ENCODE assay signal across 38 cellular contexts in the genomic region with DNA sequence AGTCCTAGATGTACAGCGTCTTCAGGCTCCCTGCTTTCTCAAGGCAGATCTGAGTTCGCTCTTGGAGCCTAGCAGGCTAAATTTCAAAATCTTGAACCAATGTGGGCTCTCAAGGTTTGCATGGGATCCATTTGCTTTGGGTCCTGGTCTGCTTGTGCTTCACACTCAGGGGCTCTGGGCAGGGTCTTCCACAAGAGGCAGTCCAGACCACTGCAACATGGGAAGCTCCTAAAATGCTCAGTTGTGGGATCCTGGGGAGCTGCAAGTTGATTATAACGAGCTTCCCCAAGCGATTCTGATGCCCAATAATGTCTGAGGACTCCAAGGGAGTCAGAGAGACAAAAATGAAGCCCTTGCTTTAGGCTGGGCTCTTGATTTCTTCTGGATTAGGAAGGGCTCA. TPM values are rescaled to one million over a fixed set of nuclear protein-coding genes. Genes with fewer than 3 reads are reported as not detected.
"Had no signal": no experiment of that assay in that cellular context is flagged by ENCODE, and none has a peak within 500 bp of the region (broad histone marks: within the 10 kb centered on the region; RNA-seq: fewer than 3 reads in every experiment).

No MANE protein-coding gene starts in this region.

- DNase-seq: activated B cell treated with CpG ODN at 0.5 μM for 24 hours; activated CD4-positive, alpha-beta memory T cell treated with anti-CD3 and anti-CD28 coated beads for 36 hours; activated CD4-positive, alpha-beta T cell treated with anti-CD3 and anti-CD28 coated beads for 4 hours; activated CD4-positive, alpha-beta T cell treated with anti-CD3 and anti-CD28 coated beads, Interleukin-2, amount 10 ng/mL, durations not matched to agents 24 days and 14 days; activated CD4-positive, alpha-beta T cell treated with anti-CD3 and anti-CD28 coated beads, Interleukin-2, amount 50 U/mL, for 1 hour; activated CD4-positive, alpha-beta T cell treated with anti-CD3 and anti-CD28 coated beads, Interleukin-2, amount 50 U/mL, for 4 hours; activated CD4-positive, CD25-positive, alpha-beta regulatory T cell treated with anti-CD3 and anti-CD28 coated beads, Interleukin-2, amount 50 U/mL, for 72 hours; activated CD8-positive, alpha-beta memory T cell treated with anti-CD3 and anti-CD28 coated beads, Interleukin-2, amount 50 U/mL, for 4 hours; activated CD8-positive, alpha-beta T cell treated with anti-CD3 and anti-CD28 coated beads for 36 hours; activated effector memory CD4-positive, alpha-beta T cell treated with anti-CD3 and anti-CD28 coated beads, Interleukin-2, amount 50 U/mL, for 16 hours; activated gamma-delta T cell treated with Interleukin-2 at 50 U/mL for 16 hours; activated naive CD4-positive, alpha-beta T cell; activated naive CD4-positive, alpha-beta T cell treated with anti-CD3 and anti-CD28 coated beads for 36 hours; activated naive CD4-positive, alpha-beta T cell treated with anti-CD3 and anti-CD28 coated beads, Interleukin-2, amount 50 U/mL, for 16 hours; activated naive CD8-positive, alpha-beta T cell treated with anti-CD3 and anti-CD28 coated beads for 36 hours; activated T-cell treated with anti-CD3 and anti-CD28 coated beads for 4 hours; activated T-cell treated with anti-CD3 and anti-CD28 coated beads, Interleukin-2, amount 50 U/mL, for 1 hour; activated T-cell treated with anti-CD3 and anti-CD28 coated beads, Interleukin-2, amount 50 U/mL, for 48 hours; adrenal gland; amniotic stem cell; aorta; body of pancreas; brain microvascular endothelial cell; central memory CD4-positive, alpha-beta T cell; SW 1271; T-helper 1 cell; T-helper 2 cell; T-helper 9 cell had no signal

- H3K27me3 Mint-ChIP-seq: activated B cell treated with CpG ODN at 0.5 μM for 24 hours; activated CD4-positive, alpha-beta memory T cell treated with anti-CD3 and anti-CD28 coated beads for 36 hours; activated CD4-positive, alpha-beta T cell treated with anti-CD3 and anti-CD28 coated beads, Interleukin-2, amount 10 ng/mL, durations not matched to agents 24 days and 14 days; activated CD8-positive, alpha-beta T cell treated with anti-CD3 and anti-CD28 coated beads for 36 hours; activated naive CD8-positive, alpha-beta T cell treated with anti-CD3 and anti-CD28 coated beads for 36 hours; activated T-helper 17 cell treated with anti-CD3 and anti-CD28 coated beads, Interleukin-2, amount 50 U/mL, for 72 hours had no signal

- H3K36me3 ChIP-seq: adrenal gland, brain microvascular endothelial cell, breast epithelium had no signal

- ATAC-seq: activated CD8-positive, alpha-beta T cell treated with anti-CD3 and anti-CD28 coated beads for 36 hours; activated naive CD4-positive, alpha-beta T cell treated with anti-CD3 and anti-CD28 coated beads, Interleukin-2, amount 50 U/mL, for 72 hours; activated T-helper 17 cell treated with anti-CD3 and anti-CD28 coated beads, Interleukin-2, amount 50 U/mL, for 72 hours; body of pancreas had no signal

- H3K27me3 ChIP-seq: adrenal gland, body of pancreas, brain microvascular endothelial cell, breast epithelium had no signal

- H3K4me3 Mint-ChIP-seq: activated B cell treated with CpG ODN at 0.5 μM for 24 hours; activated CD4-positive, alpha-beta memory T cell treated with anti-CD3 and anti-CD28 coated beads for 36 hours; activated CD4-positive, alpha-beta T cell treated with anti-CD3 and anti-CD28 coated beads, Interleukin-2, amount 10 ng/mL, durations not matched to agents 24 days and 14 days; activated CD8-positive, alpha-beta T cell treated with anti-CD3 and anti-CD28 coated beads for 36 hours; activated naive CD4-positive, alpha-beta T cell treated with anti-CD3 and anti-CD28 coated beads for 36 hours; activated naive CD8-positive, alpha-beta T cell treated with anti-CD3 and anti-CD28 coated beads for 36 hours; activated T-helper 1 cell treated with anti-CD3 and anti-CD28 coated beads, Interleukin-12 subunit alpha, Interleukin-12 subunit beta, Interleukin-2, Interleukin-4 antibody, amounts not matched to agents 30 ng/mL and 10 ng/mL and 1 ng/mL, durations not matched to agents 14 hours and 24 hours and 36 hours; activated T-helper 17 cell treated with anti-CD3 and anti-CD28 coated beads, Interleukin-2, amount 50 U/mL, for 72 hours; T-helper 1 cell treated with Interleukin-12 subunit alpha and Interleukin-12 subunit beta and Interleukin-4 antibody, amounts not matched to agents 30 μg/mL and 1 μg/mL, for 36 hours; T-helper 2 cell treated with Interferon-gamma antibody and Interleukin-4, amounts not matched to agents 5 μg/mL and 100 μg/mL, for 36 hours had no signal

- H3K4me1 ChIP-seq: adrenal gland, body of pancreas, breast epithelium had no signal

- H3K27ac ChIP-seq: adrenal gland, body of pancreas, brain microvascular endothelial cell, breast epithelium, VCaP had no signal

- H3K36me3 Mint-ChIP-seq: activated CD4-positive, alpha-beta memory T cell treated with anti-CD3 and anti-CD28 coated beads for 36 hours; activated naive CD4-positive, alpha-beta T cell treated with anti-CD3 and anti-CD28 coated beads, Interleukin-2, amount 50 U/mL, for 72 hours had no signal

- H3K27ac Mint-ChIP-seq: activated B cell treated with CpG ODN at 0.5 μM for 24 hours; activated CD4-positive, alpha-beta memory T cell treated with anti-CD3 and anti-CD28 coated beads for 36 hours; activated CD4-positive, alpha-beta T cell treated with anti-CD3 and anti-CD28 coated beads, Interleukin-2, amount 10 ng/mL, durations not matched to agents 24 days and 14 days; activated CD8-positive, alpha-beta T cell treated with anti-CD3 and anti-CD28 coated beads for 36 hours; activated naive CD4-positive, alpha-beta T cell treated with anti-CD3 and anti-CD28 coated beads for 36 hours; activated naive CD8-positive, alpha-beta T cell treated with anti-CD3 and anti-CD28 coated beads for 36 hours; activated T-helper 1 cell treated with anti-CD3 and anti-CD28 coated beads, Interleukin-12 subunit alpha, Interleukin-12 subunit beta, Interleukin-2, Interleukin-4 antibody, amounts not matched to agents 30 ng/mL and 10 ng/mL and 1 ng/mL, durations not matched to agents 14 hours and 24 hours and 36 hours; activated T-helper 17 cell treated with anti-CD3 and anti-CD28 coated beads, Interleukin-2, amount 50 U/mL, for 72 hours; T-helper 1 cell treated with Interleukin-12 subunit alpha and Interleukin-12 subunit beta and Interleukin-4 antibody, amounts not matched to agents 30 μg/mL and 1 μg/mL, for 36 hours; T-helper 2 cell treated with Interferon-gamma antibody and Interleukin-4, amounts not matched to agents 5 μg/mL and 100 μg/mL, for 36 hours had no signal

- H3K9me3 Mint-ChIP-seq: activated B cell treated with CpG ODN at 0.5 μM for 24 hours; activated CD4-positive, alpha-beta memory T cell treated with anti-CD3 and anti-CD28 coated beads for 36 hours; activated CD4-positive, alpha-beta T cell treated with anti-CD3 and anti-CD28 coated beads, Interleukin-2, amount 10 ng/mL, durations not matched to agents 24 days and 14 days; activated CD8-positive, alpha-beta T cell treated with anti-CD3 and anti-CD28 coated beads for 36 hours; activated naive CD4-positive, alpha-beta T cell treated with anti-CD3 and anti-CD28 coated beads for 36 hours; activated naive CD4-positive, alpha-beta T cell treated with anti-CD3 and anti-CD28 coated beads, Interleukin-2, amount 50 U/mL, for 72 hours; activated naive CD8-positive, alpha-beta T cell treated with anti-CD3 and anti-CD28 coated beads for 36 hours; activated T-helper 1 cell treated with anti-CD3 and anti-CD28 coated beads, Interleukin-12 subunit alpha, Interleukin-12 subunit beta, Interleukin-2, Interleukin-4 antibody, amounts not matched to agents 30 ng/mL and 10 ng/mL and 1 ng/mL, durations not matched to agents 14 hours and 24 hours and 36 hours; activated T-helper 17 cell treated with anti-CD3 and anti-CD28 coated beads, Interleukin-2, amount 50 U/mL, for 72 hours; T-helper 1 cell treated with Interleukin-12 subunit alpha and Interleukin-12 subunit beta and Interleukin-4 antibody, amounts not matched to agents 30 μg/mL and 1 μg/mL, for 36 hours; T-helper 2 cell treated with Interferon-gamma antibody and Interleukin-4, amounts not matched to agents 5 μg/mL and 100 μg/mL, for 36 hours had no signal

- H3K9me3 ChIP-seq: adrenal gland, body of pancreas, breast epithelium had no signal

- H3K4me1 Mint-ChIP-seq: activated B cell treated with CpG ODN at 0.5 μM for 24 hours; activated naive CD8-positive, alpha-beta T cell treated with anti-CD3 and anti-CD28 coated beads for 36 hours; activated T-helper 17 cell treated with anti-CD3 and anti-CD28 coated beads, Interleukin-2, amount 50 U/mL, for 72 hours had no signal

- H3K4me3 ChIP-seq: adrenal gland, body of pancreas, breast epithelium had no signal

RNA-seq across cellular contexts. Expression of a gene that starts 6.7 kb away (rescaled TPM):
- total RNA-seq: activated B cell treated with CpG ODN at 0.5 μM for 24 hours; activated CD4-positive, alpha-beta memory T cell treated with anti-CD3 and anti-CD28 coated beads for 36 hours; activated CD4-positive, alpha-beta T cell treated with anti-CD3 and anti-CD28 coated beads, Interleukin-2, amount 10 ng/mL, durations not matched to agents 24 days and 14 days; activated CD8-positive, alpha-beta memory T cell treated with anti-CD3 and anti-CD28 coated beads for 36 hours; activated CD8-positive, alpha-beta T cell treated with anti-CD3 and anti-CD28 coated beads for 36 hours; activated naive CD4-positive, alpha-beta T cell treated with anti-CD3 and anti-CD28 coated beads, Interleukin-2, amount 50 U/mL, for 72 hours; activated naive CD8-positive, alpha-beta T cell treated with anti-CD3 and anti-CD28 coated beads for 36 hours; activated T-helper 1 cell treated with anti-CD3 and anti-CD28 coated beads, Interleukin-12 subunit alpha, Interleukin-12 subunit beta, Interleukin-2, Interleukin-4 antibody, amounts not matched to agents 30 ng/mL and 10 ng/mL and 1 ng/mL, durations not matched to agents 14 hours and 24 hours and 36 hours; activated T-helper 17 cell treated with anti-CD3 and anti-CD28 coated beads, Interleukin-2, amount 50 U/mL, for 72 hours; adrenal gland; aorta; astrocyte; body of pancreas; breast epithelium; cardiac septum had no signal
- polyA plus RNA-seq: aorta had no signal
